In genomic region chr13:88622362-88622973, GRCh38 we compare ENCODE assay signal across 11 cellular contexts.
DNase-seq lines count a peak whose midpoint lies in the region; ATAC-seq, FAIRE-seq and TF ChIP-seq lines count a peak whose summit lies in the region.
"Had no signal": no experiment of that assay in that cellular context is flagged by ENCODE, and none has a peak within 500 bp of the region (broad histone marks: within the 10 kb centered on the region; RNA-seq: fewer than 3 reads in every experiment).

No MANE protein-coding gene starts in this region.

- intact Hi-C loops in heart left ventricle (cut with DNase I) = no loop called here

- no peak for FAIRE-seq in GM12892 (lab: Jason Lieb, UNC)

- H3K4me2 ChIP-seq in neuronal stem cell (ENCODE audit: insufficient read depth, low read length, poor library complexity, severe bottlenecking) = no peak overlapping the region

- peak overlapping the region; percentile 18 for H2AFZ ChIP-seq in neuronal stem cell (ENCODE audit: low read length)

- no peak overlapping the region for H3K14ac ChIP-seq in neuronal stem cell (ENCODE audit: low read length)

- H3K23ac ChIP-seq in neuronal stem cell (ENCODE audit: low read depth, low read length, poor library complexity) = no peak overlapping the region

- WGBS in neuronal stem cell (ENCODE audit: extremely low coverage in 2 of 2, insufficient read length in 2 of 2, insufficient replicate concordance in 1 of 2), 2 donors = no CpG with 5 or more reads among the region's 2 CpGs
- WGBS in heart left ventricle, 4 donors = 81 to 96% (median 86%) methylated on average over 2 of the region's 2 CpGs

- no peaks in the 10 kb centered on the region for H3K27me3 ChIP-seq in neuronal stem cell (ENCODE audit: control insufficient read depth in 3 of 3, insufficient read depth in 3 of 3, low read depth in 1 of 3, low read length in 3 of 3)
- no peaks in the 10 kb centered on the region for H3K27me3 ChIP-seq in heart left ventricle
- H3K27me3 ChIP-seq: cardiac muscle cell had no signal

- no peaks in the 10 kb centered on the region for H3K27me3 Mint-ChIP-seq in activated naive CD8-positive, alpha-beta T cell

- H3K27ac ChIP-seq in neuronal stem cell (replicated peaks; ENCODE audit: low read length) (no peak overlapping the region), heart left ventricle (no peak overlapping the region)
- H3K27ac ChIP-seq: cardiac muscle cell had no signal

- TF ChIP-seq CTCF in heart left ventricle (IDR thresholded peaks at IDR 0.05) = no peak

- H3K36me3 ChIP-seq in neuronal stem cell (replicated peaks in 1 of 2; ENCODE audit: control insufficient read depth in 2 of 2, insufficient read depth in 2 of 2, low read length in 2 of 2) = no peaks in the 10 kb centered on the region
- no peaks in the 10 kb centered on the region for H3K36me3 ChIP-seq in heart left ventricle
- H3K36me3 ChIP-seq: cardiac muscle cell had no signal

- H3K27ac Mint-ChIP-seq in activated naive CD8-positive, alpha-beta T cell = peak overlapping the region; percentile 86

- DNase-seq in NK-92 treated with Interleukin-12 subunit alpha and Interleukin-12 subunit beta, amount 100 ng/mL, for 24 hours (lab: John Stamatoyannopoulos, UW) = peak; percentile 59
- DNase-seq in NK-92 (lab: John Stamatoyannopoulos, UW; ENCODE audit: unreplicated experiment) = no peak
- DNase-seq in KG1 (lab: John Stamatoyannopoulos, UW) = peak; percentile 78
- DNase-seq in neuronal stem cell (ENCODE audit: low spot score) = no peak
- no peak for DNase-seq in heart left ventricle
- no peak for DNase-seq in GM12892 (ENCODE audit: insufficient read length)
- DNase-seq: 8988T, NCI-H2029 had no signal

- H3K9me3 ChIP-seq in neuronal stem cell (replicated peaks in 1 of 2; ENCODE audit: control insufficient read depth in 2 of 2, insufficient read depth in 1 of 2, low read depth in 1 of 2, low read length in 2 of 2) (no peaks in the 10 kb centered on the region), heart left ventricle (peaks cover 0 to 31% (median 5%) of the 10 kb centered on the region in 12 donors)

- TF ChIP-seq POLR2A in heart left ventricle (IDR thresholded peaks at IDR 0.05) (no peak), GM12892 (IDR thresholded peaks at IDR 0.05; ENCODE audit: low read depth, low read length) (no peak)

- H3K4me3 Mint-ChIP-seq in activated naive CD8-positive, alpha-beta T cell = peak overlapping the region; percentile 79

- no peak overlapping the region for H2BK12ac ChIP-seq in neuronal stem cell (ENCODE audit: low read length)

- no peaks in the 10 kb centered on the region for H3K36me3 Mint-ChIP-seq in activated naive CD8-positive, alpha-beta T cell

- no peak overlapping the region for H3K4me3 ChIP-seq in neuronal stem cell (ENCODE audit: low read length in 2 of 2)
- H3K4me3 ChIP-seq in heart left ventricle = no peak overlapping the region
- H3K4me3 ChIP-seq: cardiac muscle cell had no signal

- H3K4ac ChIP-seq in neuronal stem cell (ENCODE audit: low read length) = no peak overlapping the region

- no peak overlapping the region for H2BK5ac ChIP-seq in neuronal stem cell (ENCODE audit: low read length)

- H3K9me3 Mint-ChIP-seq in activated naive CD8-positive, alpha-beta T cell (ENCODE audit: low read depth) = peaks cover 10% of the 10 kb centered on the region

- H3K9ac ChIP-seq in neuronal stem cell (ENCODE audit: low read depth, low read length, poor library complexity) = no peak overlapping the region

- H3K4me1 ChIP-seq in neuronal stem cell (ENCODE audit: control insufficient read depth in 2 of 2, insufficient read depth in 1 of 2, low read depth in 1 of 2, low read length in 2 of 2) = no peaks in the 10 kb centered on the region
- H3K4me1 ChIP-seq in heart left ventricle = no peaks in the 10 kb centered on the region

- ATAC-seq in GM21737 (IDR thresholded peaks at IDR 0.05; ENCODE audit: unreplicated experiment) (no peak), heart left ventricle (no peak)

- no peak overlapping the region for H4K91ac ChIP-seq in neuronal stem cell (ENCODE audit: low read depth, low read length, poor library complexity)

- H3K4me1 Mint-ChIP-seq in activated naive CD8-positive, alpha-beta T cell (ENCODE audit: low read depth) = peaks cover 36% of the 10 kb centered on the region

- no peak overlapping the region for H2BK15ac ChIP-seq in neuronal stem cell (ENCODE audit: low read length)

- H2BK120ac ChIP-seq in neuronal stem cell (ENCODE audit: low read depth, low read length) = no peak overlapping the region

- H2AK5ac ChIP-seq in neuronal stem cell (ENCODE audit: low read depth, low read length) = no peak overlapping the region

- no peak overlapping the region for H3K18ac ChIP-seq in neuronal stem cell (ENCODE audit: low read length)

- no peak overlapping the region for H4K8ac ChIP-seq in neuronal stem cell (ENCODE audit: low read depth, low read length)

- no peaks in the 10 kb centered on the region for H3K79me1 ChIP-seq in neuronal stem cell (ENCODE audit: low read depth, low read length)

Comparison
In these comparisons a context has a peak if more than half of its experiments do, and no peak if none do; other contexts are left out.
1. DNase-seq: peak in NK-92 treated with Interleukin-12 subunit alpha and Interleukin-12 subunit beta, amount 100 ng/mL, for 24 hours (single experiment) and KG1 (single experiment); none in NK-92 (single experiment), neuronal stem cell (single experiment), heart left ventricle (0 of 5) and GM12892 (single experiment).